Comparison of ENCODE assay signal across 17 cellular contexts in genomic region chr5:95102080-95102479, GRCh38.
DNase-seq lines count a peak whose midpoint lies in the region; ATAC-seq lines count a peak whose summit lies in the region.
"Had no signal": no experiment of that assay in that cellular context is flagged by ENCODE, and none has a peak within 500 bp of the region (broad histone marks: within the 10 kb centered on the region; RNA-seq: fewer than 3 reads in every experiment).

No MANE protein-coding gene starts in this region.

- no peaks in the 10 kb centered on the region for H3K36me3 ChIP-seq in naive thymus-derived CD4-positive, alpha-beta T cell (ENCODE audit: control insufficient read depth in 2 of 3, insufficient read depth in 3 of 3, low read length in 3 of 3)

- H3K27ac ChIP-seq in naive thymus-derived CD4-positive, alpha-beta T cell (ENCODE audit: low read depth, low read length), result no peak overlapping the region

- peak; percentile 38 for DNase-seq in cerebellar cortex (ENCODE audit: low spot score)
- DNase-seq in cerebellum (ENCODE audit: low spot score), result no peak
- DNase-seq in naive thymus-derived CD4-positive, alpha-beta T cell, result no peak
- DNase-seq in GM03348 (ENCODE audit: low spot score), result no peak
- DNase-seq in activated effector memory CD4-positive, alpha-beta T cell treated with Interleukin-2 at 50 U/mL for 16 hours, result no peak
- DNase-seq: activated CD8-positive, alpha-beta T cell treated with anti-CD3 and anti-CD28 coated beads, Interleukin-2, amount 10 ng/mL, durations not matched to agents 7 days and 5 days; activated naive CD4-positive, alpha-beta T cell treated with anti-CD3 and anti-CD28 coated beads, Interleukin-2, amount 50 U/mL, for 16 hours; erythroblast; hippocampal formation; NCI-H1694 treated with DMSO at 0.1 percent for 48 hours; stimulated activated naive CD4-positive, alpha-beta T cell treated with Interleukin-2 at 50 U/mL for 16 hours; T1000 had no signal

- H3K4me1 ChIP-seq in naive thymus-derived CD4-positive, alpha-beta T cell (ENCODE audit: control insufficient read depth in 2 of 2, insufficient read depth in 2 of 2, low read length in 2 of 2), result no peaks in the 10 kb centered on the region

- H3K36me3 Mint-ChIP-seq in naive thymus-derived CD4-positive, alpha-beta T cell, result no peaks in the 10 kb centered on the region

- H3K9me3 Mint-ChIP-seq in naive thymus-derived CD4-positive, alpha-beta T cell, result peaks cover 0 to 5% (median 0%) of the 10 kb centered on the region in 11 donors
- H3K9me3 Mint-ChIP-seq: central memory CD8-positive, alpha-beta T cell; IgD-negative memory B cell had no signal

- CTCF ChIA-PET in naive thymus-derived CD4-positive, alpha-beta T cell (lab: Charles Lee), result no interaction called here

- intact Hi-C loops in naive thymus-derived CD4-positive, alpha-beta T cell (cut with micrococcal nuclease), result no loop called here

- peaks cover 0 to 6% (median 0%) of the 10 kb centered on the region in 5 donors for H3K27me3 Mint-ChIP-seq in naive thymus-derived CD4-positive, alpha-beta T cell
- H3K27me3 Mint-ChIP-seq: central memory CD8-positive, alpha-beta T cell; IgD-negative memory B cell had no signal

- H3K4me1 Mint-ChIP-seq in naive thymus-derived CD4-positive, alpha-beta T cell, result peaks cover 0 to 7% (median 0%) of the 10 kb centered on the region in 7 donors
- H3K4me1 Mint-ChIP-seq: central memory CD8-positive, alpha-beta T cell; IgD-negative memory B cell had no signal

- ATAC-seq in GM18867 (IDR thresholded peaks at IDR 0.05; ENCODE audit: unreplicated experiment) (peak; percentile 31), GM21717 (IDR thresholded peaks at IDR 0.05; ENCODE audit: unreplicated experiment) (peak; percentile 17), HG03571 (IDR thresholded peaks at IDR 0.05; ENCODE audit: unreplicated experiment) (peak; percentile 36)
- ATAC-seq in naive thymus-derived CD4-positive, alpha-beta T cell, result no peak
- ATAC-seq: activated CD8-positive, alpha-beta T cell treated with anti-CD3 and anti-CD28 coated beads, Interleukin-2, amount 10 ng/mL, durations not matched to agents 7 days and 5 days had no signal

- no peak overlapping the region for H3K27ac Mint-ChIP-seq in naive thymus-derived CD4-positive, alpha-beta T cell
- H3K27ac Mint-ChIP-seq: activated CD8-positive, alpha-beta T cell treated with anti-CD3 and anti-CD28 coated beads, Interleukin-2, amount 10 ng/mL, durations not matched to agents 7 days and 5 days; IgD-negative memory B cell had no signal

- no peaks in the 10 kb centered on the region for H3K27me3 ChIP-seq in naive thymus-derived CD4-positive, alpha-beta T cell (ENCODE audit: control insufficient read depth in 2 of 2, insufficient read depth in 2 of 2, low read length in 2 of 2)

- POLR2A ChIA-PET in naive thymus-derived CD4-positive, alpha-beta T cell (lab: Charles Lee), result no interaction called here

- no peak overlapping the region for H3K4me3 Mint-ChIP-seq in naive thymus-derived CD4-positive, alpha-beta T cell
- H3K4me3 Mint-ChIP-seq: activated CD8-positive, alpha-beta T cell treated with anti-CD3 and anti-CD28 coated beads, Interleukin-2, amount 10 ng/mL, durations not matched to agents 7 days and 5 days; central memory CD8-positive, alpha-beta T cell; IgD-negative memory B cell had no signal

- no peak overlapping the region for H3K4me3 ChIP-seq in naive thymus-derived CD4-positive, alpha-beta T cell (ENCODE audit: low read length)

- no peaks in the 10 kb centered on the region for H3K9me3 ChIP-seq in naive thymus-derived CD4-positive, alpha-beta T cell (ENCODE audit: control insufficient read depth in 2 of 3, low read length in 3 of 3)
